In genomic region chr16:68406458-68407041, GRCh38 we compare ENCODE assay signal across 13 cellular contexts. TPM values are rescaled to one million over a fixed set of nuclear protein-coding genes. Genes with fewer than 3 reads are reported as not detected.
A peak's percentile ranks its signal among the peaks of the same experiment; 100 is the strongest.
DNase-seq lines count a peak whose midpoint lies in the region; ATAC-seq and TF ChIP-seq lines count a peak whose summit lies in the region.
"Had no signal": no experiment of that assay in that cellular context is flagged by ENCODE, and none has a peak within 500 bp of the region (broad histone marks: within the 10 kb centered on the region; RNA-seq: fewer than 3 reads in every experiment).

No MANE protein-coding gene starts in this region.

- CTCF ChIA-PET in A673 (lab: Charles Lee), result no interaction called here

- no peaks in the 10 kb centered on the region for H3K36me3 Mint-ChIP-seq in activated T-helper 17 cell treated with anti-CD3 and anti-CD28 coated beads, Interleukin-2, amount 50 U/mL, for 72 hours (ENCODE audit: low read depth)
- H3K36me3 Mint-ChIP-seq: activated naive CD8-positive, alpha-beta T cell; naive B cell had no signal

- no peak overlapping the region for H3K4me3 ChIP-seq in A673 (ENCODE audit: low read depth, low read length, poor library complexity, severe bottlenecking)
- no peak overlapping the region for H3K4me3 ChIP-seq in lower lobe of right lung

- peaks cover 11% of the 10 kb centered on the region for H3K4me1 Mint-ChIP-seq in activated T-helper 17 cell treated with anti-CD3 and anti-CD28 coated beads, Interleukin-2, amount 50 U/mL, for 72 hours

- peak; percentile 37 for DNase-seq in A673 (ENCODE audit: low spot score)
- peak; percentile 32 for DNase-seq in HK-2 (ENCODE audit: unreplicated experiment)
- DNase-seq in lower lobe of right lung, result peak; percentile 18
- DNase-seq in NCI-H1436 treated with DMSO at 0.1 percent for 48 hours (lab: John Stamatoyannopoulos, UW), result no peak
- DNase-seq in HuH-7.5 (ENCODE audit: low spot score), result no peak
- DNase-seq: CD8-positive, alpha-beta memory T cell; naive B cell; NCI-H187 treated with DMSO at 0.1 percent for 48 hours had no signal

- H3K4me3 Mint-ChIP-seq in activated T-helper 17 cell treated with anti-CD3 and anti-CD28 coated beads, Interleukin-2, amount 50 U/mL, for 72 hours, result no peak overlapping the region
- H3K4me3 Mint-ChIP-seq: activated naive CD8-positive, alpha-beta T cell; CD8-positive, alpha-beta memory T cell; naive B cell had no signal

- H3K4me1 ChIP-seq in A673 (ENCODE audit: insufficient read depth, low read length, poor library complexity, severe bottlenecking) (peaks cover 12% of the 10 kb centered on the region), lower lobe of right lung (no peaks in the 10 kb centered on the region)

- H3K9me3 Mint-ChIP-seq in activated T-helper 17 cell treated with anti-CD3 and anti-CD28 coated beads, Interleukin-2, amount 50 U/mL, for 72 hours, result no peaks in the 10 kb centered on the region
- H3K9me3 Mint-ChIP-seq: CD8-positive, alpha-beta memory T cell; naive B cell had no signal

- H3K36me3 ChIP-seq in A673 (ENCODE audit: insufficient read depth, low read length, poor library complexity, severe bottlenecking) (no peaks in the 10 kb centered on the region), lower lobe of right lung (no peaks in the 10 kb centered on the region)

- TF ChIP-seq CTCF in A673 (conservative IDR thresholded peaks at IDR 0.05; ENCODE audit: low read depth, low read length) (no peak), lower lobe of right lung (IDR thresholded peaks at IDR 0.05) (no peak)

- H3K9me3 ChIP-seq in A673 (ENCODE audit: low read depth, low read length, poor library complexity, severe bottlenecking) (no peaks in the 10 kb centered on the region), lower lobe of right lung (no peaks in the 10 kb centered on the region)

- peak overlapping the region; percentile 28 for H3K27ac Mint-ChIP-seq in activated T-helper 17 cell treated with anti-CD3 and anti-CD28 coated beads, Interleukin-2, amount 50 U/mL, for 72 hours
- H3K27ac Mint-ChIP-seq: activated naive CD8-positive, alpha-beta T cell; CD8-positive, alpha-beta memory T cell; naive B cell had no signal

- BruUV-seq in A673 (replicated peaks; lab: Mats Ljungman, UMichigan), result no TSS peak

- no peak for ATAC-seq in activated T-helper 17 cell treated with anti-CD3 and anti-CD28 coated beads, Interleukin-2, amount 50 U/mL, for 72 hours (replicated peaks)
- ATAC-seq in lower lobe of right lung (no peak), HG03108 (IDR thresholded peaks at IDR 0.05; ENCODE audit: unreplicated experiment) (no peak), GM19324 (IDR thresholded peaks at IDR 0.05; ENCODE audit: low FRiP score, unreplicated experiment) (no peak)

- intact Hi-C loops in A673 (cut with micrococcal nuclease; ENCODE audit: unreplicated experiment) (no loop called here), lower lobe of right lung (cut with DNase I) (no loop called here)

- no peak overlapping the region for H3K27ac ChIP-seq in A673 (ENCODE audit: low read depth, low read length, poor library complexity, severe bottlenecking)
- no peak overlapping the region for H3K27ac ChIP-seq in lower lobe of right lung

- H3K27me3 ChIP-seq in A673 (replicated peaks; ENCODE audit: insufficient read depth, low read depth, low read length, poor library complexity), result no peaks in the 10 kb centered on the region
- H3K27me3 ChIP-seq in lower lobe of right lung (ENCODE audit: low read depth), result no peaks in the 10 kb centered on the region

- POLR2A ChIA-PET in A673 (lab: Charles Lee; ENCODE audit: low non-redundant PET), result no interaction called here

- H3K27me3 Mint-ChIP-seq in activated T-helper 17 cell treated with anti-CD3 and anti-CD28 coated beads, Interleukin-2, amount 50 U/mL, for 72 hours, result peaks cover 6% of the 10 kb centered on the region
- H3K27me3 Mint-ChIP-seq: activated naive CD8-positive, alpha-beta T cell had no signal

RNA-seq across cellular contexts. Expression of gene SMPD3, which starts 41.8 kb away (rescaled TPM):
- 0.17 and 0.70 TPM in 2 replicates for total RNA-seq in A673 (2021)
- under 1 TPM; 0.19 to 0.45 TPM for total RNA-seq in activated T-helper 17 cell treated with anti-CD3 and anti-CD28 coated beads, Interleukin-2, amount 50 U/mL, for 72 hours
- total RNA-seq in lower lobe of right lung, result 3.6 TPM
- total RNA-seq: glomerular endothelial cell had no signal

Comparison
In these comparisons a context has a peak if more than half of its experiments do, and no peak if none do; other contexts are left out.
1. DNase-seq: peak in A673 (single experiment), HK-2 (single experiment) and lower lobe of right lung (single experiment); none in NCI-H1436 treated with DMSO at 0.1 percent for 48 hours (single experiment) and HuH-7.5 (single experiment).